Comparison of ENCODE assay signal across 25 cellular contexts in genomic region chr2:105464325-105464724, GRCh38.
DNase-seq lines count a peak whose midpoint lies in the region; ATAC-seq, FAIRE-seq and TF ChIP-seq lines count a peak whose summit lies in the region.
"Had no signal": no experiment of that assay in that cellular context is flagged by ENCODE, and none has a peak within 500 bp of the region (broad histone marks: within the 10 kb centered on the region; RNA-seq: fewer than 3 reads in every experiment).

No MANE protein-coding gene starts in this region.

- CTCF ChIA-PET in K562 (lab: Yijun Ruan, JAX; ENCODE audit: low intra/inter-chr PET ratio) = no interaction called here

- no peaks in the 10 kb centered on the region for H3K9me1 ChIP-seq in K562 (ENCODE audit: control insufficient read depth, insufficient read depth, low read length)

- no TSS peak for BruUV-seq in K562 (replicated peaks; lab: Mats Ljungman, UMichigan)

- H3K36me3 ChIP-seq in K562 (ENCODE audit: control insufficient read depth, insufficient read depth, low read length) = no peaks in the 10 kb centered on the region
- H3K36me3 ChIP-seq: BE2C, BLaER1 had no signal

- no peaks in the 10 kb centered on the region for H3K9me3 ChIP-seq in K562 (replicated peaks; ENCODE audit: control insufficient read depth, insufficient read depth, low read depth, low read length)
- H3K9me3 ChIP-seq: BE2C, BLaER1 had no signal

- peak overlapping the region; percentile 50; the same call in 1 of the 2 replicates for H3K4me2 ChIP-seq in K562 (ENCODE audit: insufficient read depth, low read length)
- H3K4me2 ChIP-seq: BLaER1 had no signal

- no peak overlapping the region for H3K4me3 ChIP-seq in K562
- H3K4me3 ChIP-seq: BLaER1, GM12878 had no signal

- peak; percentile 79 for FAIRE-seq in K562 (lab: Jason Lieb, UNC)
- FAIRE-seq: A204.1, GM12878, GM12892, GM18507 had no signal

- 0% methylated on average over 2 of the region's 2 CpGs for WGBS in K562 (ENCODE audit: insufficient coverage, low coverage, missing lambda C conversion rate)

- H3K79me2 ChIP-seq in K562 (ENCODE audit: control insufficient read depth, insufficient read depth, low read length) = no peaks in the 10 kb centered on the region

- intact Hi-C loops in K562 (cut with micrococcal nuclease) (no loop called here), left cardiac atrium (cut with DNase I) (no loop called here)

- ATAC-seq in K562 (peak; percentile 32; the same call in 2 of the 3 replicates), left cardiac atrium (no peak), HG03025 (IDR thresholded peaks at IDR 0.05; ENCODE audit: low FRiP score, unreplicated experiment) (no peak)
- ATAC-seq: GM12878 had no signal

- H4K20me1 ChIP-seq in K562 (replicated peaks; ENCODE audit: control insufficient read depth, insufficient read depth, low read length) = no peaks in the 10 kb centered on the region
- H4K20me1 ChIP-seq: BLaER1 had no signal

- TF ChIP-seq RAD21 in K562 (CRISPR knock-in tag; conservative IDR thresholded peaks at IDR 0.05 in 1 of 2, IDR thresholded peaks at IDR 0.05 in 1 of 2) = no peak

- H3K4me1 ChIP-seq in K562 (replicated peaks in 1 of 2; ENCODE audit: control insufficient read depth in 2 of 2, insufficient read depth in 2 of 2, low read length in 2 of 2) = peaks cover 9 to 32% of the 10 kb centered on the region in 2 experiments
- H3K4me1 ChIP-seq: BE2C, BLaER1 had no signal

- TF ChIP-seq POLR2A in K562 (conservative IDR thresholded peaks at IDR 0.05) = no peak

- H3K27ac ChIP-seq in K562 (ENCODE audit: extremely low read depth, low read depth, low read length) = peak overlapping the region; percentile 4; the same call in 1 of the 3 replicates
- H3K27ac ChIP-seq: BLaER1 had no signal

- TF ChIP-seq EP300 in K562 (IDR thresholded peaks at IDR 0.05; ENCODE audit: low read length) = peak; percentile 20; the same call in 1 of the 2 replicates

- peak; percentile 9 for DNase-seq in OCI-M1 (lab: John Stamatoyannopoulos, UW)
- DNase-seq in K562 (ENCODE audit: extremely low read depth in 1 of 4, low spot score in 3 of 4) = peak in 1 of 4 experiments; percentile 28
- DNase-seq in left cardiac atrium = no peak
- DNase-seq in HUDEP-2 (lab: John Stamatoyannopoulos, UW; ENCODE audit: unreplicated experiment in 76 of 76) = no peak
- DNase-seq: 8988T; ACHN; BE2C; C1 segment of cervical spinal cord; CD4-positive, alpha-beta memory T cell; CD4-positive, CD25-positive, alpha-beta regulatory T cell; CD8-positive, alpha-beta memory T cell; COR-L47; DMS 273 treated with DMSO at 0.1 percent for 48 hours; DMS153; DMS53; DMS79; DND-41; EL; GDM1 had no signal

- POLR2A ChIA-PET in K562 (lab: Yijun Ruan, JAX) = no interaction called here

- H3K9ac ChIP-seq in K562 (ENCODE audit: insufficient read depth in 1 of 2, low read depth in 2 of 2, low read length in 2 of 2) = peak overlapping the region in 1 of 2 experiments; percentile 3; a peak in 1 of 4 replicates
- H3K9ac ChIP-seq: BLaER1 had no signal

- peak overlapping the region; percentile 61 for H2AFZ ChIP-seq in K562 (ENCODE audit: low read depth, low read length)

- H3K27me3 ChIP-seq in K562 (ENCODE audit: control insufficient read depth in 2 of 2, insufficient read depth in 2 of 2, low read length in 2 of 2) = no peaks in the 10 kb centered on the region
- H3K27me3 ChIP-seq: BE2C, BLaER1 had no signal

- in situ Hi-C loops in K562 (cut with MboI) = no loop called here

- TF ChIP-seq CTCF in K562 (IDR thresholded peaks at IDR 0.05 in 2 of 3, conservative IDR thresholded peaks at IDR 0.05 in 1 of 3; ENCODE audit: insufficient read depth in 2 of 3, low read depth in 1 of 3, low read length in 3 of 3) = no peak

TF ChIP-seq in K562, 482 proteins besides CTCF, POLR2A, EP300 and RAD21 (continues in another document):
- peak; percentile 80 for TF ChIP-seq L3MBTL2 (IDR thresholded peaks at IDR 0.05)
- TF ChIP-seq, protein P1, sequence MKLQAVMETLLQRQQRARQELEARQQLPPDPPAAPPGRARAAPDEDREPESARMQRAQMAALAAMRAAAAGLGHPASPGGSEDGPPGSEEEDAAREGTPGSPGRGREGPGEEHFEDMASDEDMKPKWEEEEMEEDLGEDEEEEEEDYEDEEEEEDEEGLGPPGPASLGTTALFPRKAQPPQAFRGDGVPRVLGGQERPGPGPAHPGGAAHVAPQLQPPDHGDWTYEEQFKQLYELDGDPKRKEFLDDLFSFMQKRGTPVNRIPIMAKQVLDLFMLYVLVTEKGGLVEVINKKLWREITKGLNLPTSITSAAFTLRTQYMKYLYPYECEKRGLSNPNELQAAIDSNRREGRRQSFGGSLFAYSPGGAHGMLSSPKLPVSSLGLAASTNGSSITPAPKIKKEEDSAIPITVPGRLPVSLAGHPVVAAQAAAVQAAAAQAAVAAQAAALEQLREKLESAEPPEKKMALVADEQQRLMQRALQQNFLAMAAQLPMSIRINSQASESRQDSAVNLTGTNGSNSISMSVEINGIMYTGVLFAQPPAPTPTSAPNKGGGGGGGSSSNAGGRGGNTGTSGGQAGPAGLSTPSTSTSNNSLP (IDR thresholded peaks at IDR 0.05; ENCODE audit: borderline replicate concordance, low read depth, low read length) = peak; percentile 28; the same call in 1 of the 2 replicates
- TF ChIP-seq ZNF124 (CRISPR knock-in tag; IDR thresholded peaks at IDR 0.05) = no peak
- no peak for TF ChIP-seq NCOA1 (IDR thresholded peaks at IDR 0.05; ENCODE audit: low read depth)
- peak; percentile 53; the same call in 1 of the 2 replicates for TF ChIP-seq SMARCE1 (IDR thresholded peaks at IDR 0.05)
- no peak for TF ChIP-seq TCF7L2 (IDR thresholded peaks at IDR 0.05; ENCODE audit: low read depth, low read length)
- no peak for TF ChIP-seq ZNF79 (CRISPR knock-in tag; IDR thresholded peaks at IDR 0.05; ENCODE audit: low read depth)
- peak; percentile 90 for TF ChIP-seq C11orf30 (IDR thresholded peaks at IDR 0.05; ENCODE audit: low read depth)
- 0 out of 2 replicates have a peak, but pooled peaks have one; percentile 56 for TF ChIP-seq GATAD2B (IDR thresholded peaks at IDR 0.05; ENCODE audit: borderline replicate concordance)
